In the genomic region with DNA sequence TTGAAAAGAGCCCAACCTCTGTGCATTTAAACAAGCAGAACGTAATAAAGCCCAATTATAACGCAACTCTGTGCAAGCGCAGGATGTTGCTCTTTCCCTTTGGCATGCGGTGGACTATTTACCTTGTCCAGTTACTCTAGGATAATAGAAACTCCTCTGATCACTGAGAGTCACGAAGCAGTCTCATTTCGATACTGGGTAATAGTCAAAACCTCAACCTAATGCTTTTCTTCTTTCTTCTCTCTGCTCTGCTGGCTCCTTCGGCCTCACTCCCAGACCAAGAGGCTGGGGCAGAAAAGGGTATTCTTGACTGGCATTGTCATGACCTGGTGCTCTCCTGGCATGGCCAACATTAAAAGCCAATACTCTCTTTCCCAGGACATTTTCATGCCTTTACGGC, we compare ENCODE assay signal across 13 cellular contexts.
DNase-seq lines count a peak whose midpoint lies in the region; ATAC-seq and TF ChIP-seq lines count a peak whose summit lies in the region.
"Had no signal": no experiment of that assay in that cellular context is flagged by ENCODE, and none has a peak within 500 bp of the region (broad histone marks: within the 10 kb centered on the region; RNA-seq: fewer than 3 reads in every experiment).

No MANE protein-coding gene starts in this region.

- H3K9me3 Mint-ChIP-seq in CD8-positive, alpha-beta T cell = no peaks in the 10 kb centered on the region
- H3K9me3 Mint-ChIP-seq: activated naive CD8-positive, alpha-beta T cell treated with anti-CD3 and anti-CD28 coated beads, Interleukin-2, amount 50 U/mL, for 24 hours had no signal

- no peak overlapping the region for H3K27ac Mint-ChIP-seq in CD8-positive, alpha-beta T cell
- H3K27ac Mint-ChIP-seq: activated naive CD8-positive, alpha-beta T cell treated with anti-CD3 and anti-CD28 coated beads, Interleukin-2, amount 50 U/mL, for 24 hours had no signal

- H3K36me3 ChIP-seq in CD8-positive, alpha-beta T cell (ENCODE audit: insufficient read depth, low read length) = no peaks in the 10 kb centered on the region

- H3K4me1 Mint-ChIP-seq in CD8-positive, alpha-beta T cell (ENCODE audit: low read depth) = no peaks in the 10 kb centered on the region
- H3K4me1 Mint-ChIP-seq: activated naive CD8-positive, alpha-beta T cell treated with anti-CD3 and anti-CD28 coated beads, Interleukin-2, amount 50 U/mL, for 24 hours had no signal

- H3K27me3 ChIP-seq in CD8-positive, alpha-beta T cell (ENCODE audit: insufficient read depth, low read length) = no peaks in the 10 kb centered on the region

- no peak overlapping the region for H3K4me3 Mint-ChIP-seq in CD8-positive, alpha-beta T cell
- H3K4me3 Mint-ChIP-seq: activated naive CD8-positive, alpha-beta T cell treated with anti-CD3 and anti-CD28 coated beads, Interleukin-2, amount 50 U/mL, for 24 hours had no signal

- POLR2A ChIA-PET in CD8-positive, alpha-beta T cell (lab: Charles Lee) = no interaction called here

- TF ChIP-seq CTCF in CD8-positive, alpha-beta T cell (IDR thresholded peaks at IDR 0.05) = no peak

- peak; percentile 86 for ATAC-seq in GM18502 (IDR thresholded peaks at IDR 0.05; ENCODE audit: poor library complexity, unreplicated experiment)
- peak; percentile 74 for ATAC-seq in GM19455 (IDR thresholded peaks at IDR 0.05; ENCODE audit: unreplicated experiment)
- peak; percentile 53 for ATAC-seq in HG02763 (IDR thresholded peaks at IDR 0.05; ENCODE audit: unreplicated experiment)
- ATAC-seq in HG03442 (IDR thresholded peaks at IDR 0.05; ENCODE audit: unreplicated experiment) = peak; percentile 82
- ATAC-seq in CD8-positive, alpha-beta T cell = no peak
- ATAC-seq: activated naive CD8-positive, alpha-beta T cell treated with anti-CD3 and anti-CD28 coated beads, Interleukin-2, amount 50 U/mL, for 24 hours had no signal

- H3K27ac ChIP-seq in CD8-positive, alpha-beta T cell (ENCODE audit: low read depth, low read length) = no peak overlapping the region

- CTCF ChIA-PET in CD8-positive, alpha-beta T cell (lab: Charles Lee) = no interaction called here

- H3K4me3 ChIP-seq in CD8-positive, alpha-beta T cell (ENCODE audit: low read depth, low read length) = no peak overlapping the region

- no peaks in the 10 kb centered on the region for H3K27me3 Mint-ChIP-seq in CD8-positive, alpha-beta T cell (ENCODE audit: low read depth)

- H3K36me3 Mint-ChIP-seq in CD8-positive, alpha-beta T cell = no peaks in the 10 kb centered on the region

- no peak for DNase-seq in globus pallidus (ENCODE audit: low spot score)
- DNase-seq in pons (ENCODE audit: low spot score) = no peak
- no peak for DNase-seq in CD8-positive, alpha-beta T cell
- no peak for DNase-seq in cortex of kidney (lab: John Stamatoyannopoulos, UW)
- DNase-seq: activated naive CD8-positive, alpha-beta T cell treated with anti-CD3 and anti-CD28 coated beads, Interleukin-2, amount 50 U/mL, for 24 hours; AML-193; dermis blood vessel endothelial cell; foreskin fibroblast; GOT3 had no signal

- H3K4me1 ChIP-seq in CD8-positive, alpha-beta T cell (ENCODE audit: insufficient read depth, low read length) = no peaks in the 10 kb centered on the region

- no peaks in the 10 kb centered on the region for H3K9me3 ChIP-seq in CD8-positive, alpha-beta T cell (ENCODE audit: low read length)

- intact Hi-C loops in CD8-positive, alpha-beta T cell (cut with DNase I, micrococcal nuclease) = no loop called here
